ENCODE assay signal across 21 cellular contexts in the genomic region with DNA sequence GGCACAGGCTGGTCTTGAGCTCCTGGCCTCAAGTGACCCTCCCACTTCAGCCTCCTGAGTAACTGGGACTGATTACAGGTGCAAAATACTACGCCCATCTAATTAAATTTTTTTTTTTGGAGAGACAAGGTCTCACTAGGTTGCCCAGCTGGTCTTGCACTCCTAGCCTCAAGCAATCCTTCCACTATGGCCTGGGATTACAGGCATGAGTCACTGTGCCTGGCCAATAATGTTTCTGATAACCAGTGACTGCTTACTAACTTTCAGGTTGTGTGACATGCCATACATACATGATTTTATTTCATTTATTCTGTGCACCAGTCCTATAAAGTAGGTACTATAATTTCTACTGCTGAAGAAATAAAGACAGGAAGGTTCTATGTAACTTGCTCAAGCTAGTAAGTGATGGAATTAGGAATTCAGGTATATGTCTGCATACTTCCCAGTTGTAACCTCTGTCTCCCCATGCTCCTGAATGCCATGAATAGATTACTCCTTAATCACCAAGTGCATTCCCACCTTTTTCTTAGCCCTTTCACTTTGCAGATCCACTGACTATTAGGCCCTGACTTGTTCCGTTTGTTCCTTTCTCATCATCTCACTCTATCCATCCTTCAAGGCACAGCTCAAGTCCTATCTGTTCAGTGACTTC. TPM values are rescaled to one million over a fixed set of nuclear protein-coding genes. Genes with fewer than 3 reads are reported as not detected.
DNase-seq lines count a peak whose midpoint lies in the region; ATAC-seq, FAIRE-seq and TF ChIP-seq lines count a peak whose summit lies in the region.
"Had no signal": no experiment of that assay in that cellular context is flagged by ENCODE, and none has a peak within 500 bp of the region (broad histone marks: within the 10 kb centered on the region; RNA-seq: fewer than 3 reads in every experiment).

No MANE protein-coding gene starts in this region.

- no peak overlapping the region for H2AFZ ChIP-seq in neural progenitor cell (replicated peaks)

- DNase-seq in H54 (ENCODE audit: insufficient read length, low spot score): no peak
- peak; percentile 20 for DNase-seq in NCI-H226
- DNase-seq in epithelial cell of esophagus (ENCODE audit: low read depth): peak; percentile 66
- DNase-seq in neural progenitor cell (ENCODE audit: low spot score): no peak
- no peak for DNase-seq in lower leg skin (ENCODE audit: low spot score in 2 of 2)
- DNase-seq in epidermal melanocyte (ENCODE audit: insufficient read length, low spot score): no peak
- DNase-seq in NCI-H1105 (lab: John Stamatoyannopoulos, UW): no peak
- DNase-seq: activated B cell treated with CpG ODN at 0.5 μM for 24 hours; activated CD8-positive, alpha-beta memory T cell treated with anti-CD3 and anti-CD28 coated beads for 24 hours; activated naive CD8-positive, alpha-beta T cell treated with anti-CD3 and anti-CD28 coated beads, Interleukin-2, amount 10 ng/mL, durations not matched to agents 7 days and 5 days; COR-L47; GDM1; HFFc6; NCI-H1930; NCI-H510A; nephron progenitor cell; stimulated activated CD4-positive, alpha-beta T cell treated with anti-CD3 and anti-CD28 coated beads, Interleukin-4, amount 100 ng/mL, for 24 hours; T-helper 2 cell had no signal

- H4K20me1 ChIP-seq in neural progenitor cell (ENCODE audit: low read depth): peaks cover 18% of the 10 kb centered on the region

- H3K4me3 Mint-ChIP-seq in neural progenitor cell: no peak overlapping the region
- H3K4me3 Mint-ChIP-seq: activated B cell treated with CpG ODN at 0.5 μM for 24 hours; activated naive CD8-positive, alpha-beta T cell treated with anti-CD3 and anti-CD28 coated beads, Interleukin-2, amount 10 ng/mL, durations not matched to agents 7 days and 5 days; dendritic cell treated with granulocyte-macrophage colony-stimulating factor and Interleukin-4, amounts not matched to agents 40 ng/mL and 50 ng/mL, for 4 days; HFFc6; nephron progenitor cell had no signal

- H3K27ac ChIP-seq in neural progenitor cell: peak overlapping the region; percentile 2
- H3K27ac ChIP-seq: skin epidermis had no signal

- H3K27ac Mint-ChIP-seq in neural progenitor cell: no peak overlapping the region
- H3K27ac Mint-ChIP-seq: activated B cell treated with CpG ODN at 0.5 μM for 24 hours; activated naive CD8-positive, alpha-beta T cell treated with anti-CD3 and anti-CD28 coated beads, Interleukin-2, amount 10 ng/mL, durations not matched to agents 7 days and 5 days; dendritic cell treated with granulocyte-macrophage colony-stimulating factor and Interleukin-4, amounts not matched to agents 40 ng/mL and 50 ng/mL, for 4 days; nephron progenitor cell had no signal

- peak; percentile 99 for FAIRE-seq in H54 (lab: Jason Lieb, UNC)

- H3K79me2 ChIP-seq in neural progenitor cell (ENCODE audit: low read depth): peaks cover 48% of the 10 kb centered on the region

- H3K4me3 ChIP-seq in epithelial cell of esophagus (ENCODE audit: low read length): no peak overlapping the region
- no peak overlapping the region for H3K4me3 ChIP-seq in neural progenitor cell
- no peak overlapping the region for H3K4me3 ChIP-seq in lower leg skin (ENCODE audit: low read depth, poor library complexity, severe bottlenecking)
- H3K4me3 ChIP-seq: skin epidermis had no signal

- H3K9me3 ChIP-seq in neural progenitor cell (ENCODE audit: low read depth): no peaks in the 10 kb centered on the region

- TF ChIP-seq POLR2A in H54 (IDR thresholded peaks at IDR 0.05; ENCODE audit: low read depth, low read length) (no peak), lower leg skin (IDR thresholded peaks at IDR 0.05) (no peak)

- intact Hi-C loops in lower leg skin (cut with DNase I; ENCODE audit: low total_unique reads): no loop called here

- no peak overlapping the region for H3K4me2 ChIP-seq in neural progenitor cell

- ATAC-seq in HG03439 (IDR thresholded peaks at IDR 0.05; ENCODE audit: unreplicated experiment): no peak

- H3K9ac ChIP-seq in neural progenitor cell: no peak overlapping the region

- peaks cover 2% of the 10 kb centered on the region for H3K36me3 Mint-ChIP-seq in neural progenitor cell

- no peaks in the 10 kb centered on the region for H3K36me3 ChIP-seq in neural progenitor cell

- no peaks in the 10 kb centered on the region for H3F3A ChIP-seq in neural progenitor cell (ENCODE audit: low read depth)

- TF ChIP-seq CTCF in epithelial cell of esophagus (IDR thresholded peaks at IDR 0.05; ENCODE audit: insufficient read depth, low read depth, low read length, missing control alignments) (no peak), neural progenitor cell (IDR thresholded peaks at IDR 0.05) (no peak), lower leg skin (IDR thresholded peaks at IDR 0.05) (no peak)

- H3K4me1 Mint-ChIP-seq in neural progenitor cell: no peaks in the 10 kb centered on the region
- H3K4me1 Mint-ChIP-seq: activated B cell treated with CpG ODN at 0.5 μM for 24 hours; activated naive CD8-positive, alpha-beta T cell treated with anti-CD3 and anti-CD28 coated beads, Interleukin-2, amount 10 ng/mL, durations not matched to agents 7 days and 5 days; nephron progenitor cell had no signal

- no peaks in the 10 kb centered on the region for H3K27me3 Mint-ChIP-seq in neural progenitor cell (ENCODE audit: insufficient read depth, low read depth)
- H3K27me3 Mint-ChIP-seq: activated B cell treated with CpG ODN at 0.5 μM for 24 hours; activated naive CD8-positive, alpha-beta T cell treated with anti-CD3 and anti-CD28 coated beads, Interleukin-2, amount 10 ng/mL, durations not matched to agents 7 days and 5 days; dendritic cell treated with granulocyte-macrophage colony-stimulating factor and Interleukin-4, amounts not matched to agents 40 ng/mL and 50 ng/mL, for 4 days had no signal

- WGBS in lower leg skin, 2 donors: 91 to 95% methylated on average over 2 of the region's 2 CpGs

- H3K27me3 ChIP-seq in neural progenitor cell: no peaks in the 10 kb centered on the region

- no peaks in the 10 kb centered on the region for H3K9me3 Mint-ChIP-seq in neural progenitor cell
- H3K9me3 Mint-ChIP-seq: activated B cell treated with CpG ODN at 0.5 μM for 24 hours; activated naive CD8-positive, alpha-beta T cell treated with anti-CD3 and anti-CD28 coated beads, Interleukin-2, amount 10 ng/mL, durations not matched to agents 7 days and 5 days; dendritic cell treated with granulocyte-macrophage colony-stimulating factor and Interleukin-4, amounts not matched to agents 40 ng/mL and 50 ng/mL, for 4 days; HFFc6; nephron progenitor cell had no signal

- peaks cover 17% of the 10 kb centered on the region for H3K4me1 ChIP-seq in neural progenitor cell

RNA-seq across cellular contexts. Expression of a gene that starts 28.1 kb away (rescaled TPM):
- total RNA-seq in neural progenitor cell (ENCODE audit: low replicate concordance) (54.2 and 66.3 TPM in 2 replicates), lower leg skin (10 to 100 TPM; 30.0 to 42.8 (median 34.1) TPM)

Comparison
In these comparisons a context has a peak if more than half of its experiments do, and no peak if none do; other contexts are left out.
1. DNase-seq: peak in NCI-H226 (single experiment) and epithelial cell of esophagus (single experiment); none in H54 (single experiment), neural progenitor cell (single experiment), lower leg skin (0 of 2), epidermal melanocyte (single experiment) and NCI-H1105 (single experiment).